25 cellular contexts compared by ENCODE assay signal in the genomic region with DNA sequence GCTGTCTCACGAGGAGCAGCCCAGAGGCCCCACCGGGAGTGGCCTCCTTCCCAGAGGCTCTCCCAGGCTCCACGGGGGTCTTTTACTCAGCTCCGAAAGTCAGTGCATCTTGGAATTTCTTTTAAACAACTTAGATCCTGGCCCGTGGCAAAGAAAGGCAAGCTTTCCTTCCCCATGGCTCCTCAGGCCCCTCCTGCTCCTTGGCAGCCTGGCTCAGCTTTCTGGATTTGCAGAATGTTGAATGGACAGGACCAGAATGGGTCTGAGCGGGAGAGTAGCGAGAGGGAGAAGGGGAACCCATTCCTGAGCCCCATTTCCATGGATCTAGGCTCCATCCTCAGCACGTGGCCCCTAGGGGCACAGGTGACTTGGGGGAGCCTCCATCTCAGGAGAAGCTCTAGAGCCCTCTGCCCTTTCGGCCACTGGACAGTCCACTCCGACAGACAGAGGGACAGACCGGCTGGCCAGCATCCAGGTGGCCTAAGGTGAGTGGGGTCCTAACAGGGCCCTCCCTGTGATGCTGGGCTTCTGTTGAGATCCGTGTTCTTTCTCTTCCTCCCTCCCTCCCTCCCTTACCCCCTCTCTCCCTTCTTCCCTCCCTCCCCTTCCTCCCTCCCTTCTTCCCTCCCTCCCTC.
DNase-seq lines count a peak whose midpoint lies in the region; ATAC-seq, FAIRE-seq and TF ChIP-seq lines count a peak whose summit lies in the region.
"Had no signal": no experiment of that assay in that cellular context is flagged by ENCODE, and none has a peak within 500 bp of the region (broad histone marks: within the 10 kb centered on the region; RNA-seq: fewer than 3 reads in every experiment).

No MANE protein-coding gene starts in this region.

- no peak overlapping the region for H3K4me2 ChIP-seq in H1 (ENCODE audit: insufficient read depth in 1 of 2, low read depth in 2 of 2, low read length in 2 of 2)
- H3K4me2 ChIP-seq: BLaER1 had no signal

- H3K27me3 Mint-ChIP-seq in activated CD8-positive, alpha-beta T cell treated with anti-CD3 and anti-CD28 coated beads, Interleukin-2, amount 10 ng/mL, durations not matched to agents 7 days and 5 days (ENCODE audit: low read depth), result no peaks in the 10 kb centered on the region
- H3K27me3 Mint-ChIP-seq in activated CD8-positive, alpha-beta T cell treated with anti-CD3 and anti-CD28 coated beads for 36 hours, result peaks cover 14% of the 10 kb centered on the region
- H3K27me3 Mint-ChIP-seq in type B pancreatic cell, result peaks cover 67% of the 10 kb centered on the region

- no peak overlapping the region for H3K4ac ChIP-seq in H1 (replicated peaks; ENCODE audit: insufficient read length, low read depth, low read length)

- H3K14ac ChIP-seq in H1 (ENCODE audit: insufficient read length), result no peak overlapping the region

- H3K18ac ChIP-seq in H1 (ENCODE audit: extremely low read depth, low read length), result no peak overlapping the region

- no peaks in the 10 kb centered on the region for H3K36me3 ChIP-seq in H1 (ENCODE audit: control insufficient read depth in 2 of 4, insufficient read depth in 4 of 4, low read length in 3 of 4)
- H3K36me3 ChIP-seq: BLaER1, HAP-1 had no signal

- CTCF ChIA-PET in activated CD8-positive, alpha-beta T cell treated with anti-CD3 and anti-CD28 coated beads, Interleukin-2, amount 10 ng/mL, durations not matched to agents 7 days and 5 days (lab: Charles Lee), result no interaction called here
- CTCF ChIA-PET in activated CD8-positive, alpha-beta T cell treated with anti-CD3 and anti-CD28 coated beads for 36 hours (lab: Charles Lee), result no interaction called here
- CTCF ChIA-PET in H1 (lab: Charles Lee; ENCODE audit: partially characterized antibody), result interaction anchor here (0.9 to 1.2 kb wide), 4 partner anchors 11 to 106 kb away, joined by 3 to 4 read pairs (median 4); no protein-coding TSS in a partner anchor

- TF ChIP-seq CTCF in activated CD8-positive, alpha-beta T cell treated with anti-CD3 and anti-CD28 coated beads for 36 hours (IDR thresholded peaks at IDR 0.05), result no peak
- no peak for TF ChIP-seq CTCF in H1 (IDR thresholded peaks at IDR 0.05; ENCODE audit: control extremely low read depth in 1 of 3, insufficient read depth in 1 of 3, low read depth in 1 of 3, low read length in 3 of 3)
- TF ChIP-seq CTCF in type B pancreatic cell (conservative IDR thresholded peaks at IDR 0.05), result no peak

- no peak overlapping the region for H3K56ac ChIP-seq in H1 (replicated peaks; ENCODE audit: insufficient read length, low read depth, low read length)

- H4K20me1 ChIP-seq in H1 (replicated peaks in 1 of 2; ENCODE audit: control insufficient read depth in 1 of 2, insufficient read depth in 2 of 2, low read length in 2 of 2), result peaks cover 0 to 3% of the 10 kb centered on the region in 2 experiments
- H4K20me1 ChIP-seq: BLaER1 had no signal

- 0 out of 2 replicates have a peak overlapping the region, but pooled peaks have one; percentile 50 for H2BK12ac ChIP-seq in H1 (ENCODE audit: low read depth, low read length)

- no peak overlapping the region for H3K4me3 ChIP-seq in H1 (ENCODE audit: extremely low read depth in 1 of 4, insufficient read depth in 2 of 4, low read depth in 3 of 4, low read length in 4 of 4)
- H3K4me3 ChIP-seq: BLaER1, GM23248, HAP-1 had no signal

- H2AK5ac ChIP-seq in H1 (ENCODE audit: low read depth, low read length), result no peak overlapping the region

- H3K9ac ChIP-seq in H1 (replicated peaks in 1 of 4; ENCODE audit: extremely low read depth in 1 of 4, low read depth in 3 of 4, low read length in 3 of 4), result no peak overlapping the region
- H3K9ac ChIP-seq: BLaER1, GM23248 had no signal

- H2AFZ ChIP-seq in H1 (ENCODE audit: low read length), result no peak overlapping the region
- H2AFZ ChIP-seq: GM23248 had no signal

- H3K36me3 Mint-ChIP-seq in activated CD8-positive, alpha-beta T cell treated with anti-CD3 and anti-CD28 coated beads, Interleukin-2, amount 10 ng/mL, durations not matched to agents 7 days and 5 days (ENCODE audit: low read depth), result no peaks in the 10 kb centered on the region
- no peaks in the 10 kb centered on the region for H3K36me3 Mint-ChIP-seq in activated CD8-positive, alpha-beta T cell treated with anti-CD3 and anti-CD28 coated beads for 36 hours (ENCODE audit: low read depth)
- no peaks in the 10 kb centered on the region for H3K36me3 Mint-ChIP-seq in type B pancreatic cell
- H3K36me3 Mint-ChIP-seq: CD4-positive, CD25-positive, alpha-beta regulatory T cell had no signal

- 88% methylated on average over 11 of the region's 12 CpGs; no CpG with 5 or more reads in 1 of the 2 experiments for WGBS in H1 (ENCODE audit: extremely low coverage in 1 of 2, insufficient coverage in 1 of 2, insufficient read length in 1 of 2, insufficient replicate concordance in 2 of 2, low coverage in 1 of 2, low lambda C conversion rate in 2 of 2, missing lambda C conversion rate in 1 of 2), 2 experiments

- no peak overlapping the region for H3K23ac ChIP-seq in H1 (ENCODE audit: insufficient read length)

- intact Hi-C loops in activated CD8-positive, alpha-beta T cell treated with anti-CD3 and anti-CD28 coated beads for 36 hours (cut with micrococcal nuclease), result no loop called here

- no peak overlapping the region for H3K27ac Mint-ChIP-seq in activated CD8-positive, alpha-beta T cell treated with anti-CD3 and anti-CD28 coated beads, Interleukin-2, amount 10 ng/mL, durations not matched to agents 7 days and 5 days
- H3K27ac Mint-ChIP-seq in activated CD8-positive, alpha-beta T cell treated with anti-CD3 and anti-CD28 coated beads for 36 hours, result no peak overlapping the region
- no peak overlapping the region for H3K27ac Mint-ChIP-seq in type B pancreatic cell
- H3K27ac Mint-ChIP-seq: HFFc6 had no signal

- no peak for TF ChIP-seq RAD21 in H1 (IDR thresholded peaks at IDR 0.05 in 1 of 2, conservative IDR thresholded peaks at IDR 0.05 in 1 of 2; ENCODE audit: low read depth in 2 of 2, low read length in 2 of 2)

- no peaks in the 10 kb centered on the region for H3K4me1 ChIP-seq in H1 (replicated peaks in 1 of 4; ENCODE audit: control insufficient read depth in 3 of 4, insufficient read depth in 4 of 4, low read length in 3 of 4)
- H3K4me1 ChIP-seq: HAP-1 had no signal

- TF ChIP-seq POLR2A in H1 (IDR thresholded peaks at IDR 0.05; ENCODE audit: control extremely low read depth in 1 of 2, low read depth in 2 of 2, low read length in 2 of 2), result no peak

- ATAC-seq in activated CD8-positive, alpha-beta T cell treated with anti-CD3 and anti-CD28 coated beads, Interleukin-2, amount 10 ng/mL, durations not matched to agents 7 days and 5 days, result no peak
- ATAC-seq in activated CD8-positive, alpha-beta T cell treated with anti-CD3 and anti-CD28 coated beads for 36 hours, result no peak
- no peak for ATAC-seq in HG02885 (IDR thresholded peaks at IDR 0.05; ENCODE audit: poor library complexity, unreplicated experiment)
- ATAC-seq: SK-N-SH treated with all-trans-retinoic acid at 6 μM for 48 hours had no signal

- H2BK5ac ChIP-seq in H1 (ENCODE audit: low read depth, low read length), result no peak overlapping the region

- peaks cover 9% of the 10 kb centered on the region; the same call in 1 of the 2 replicates for H3K23me2 ChIP-seq in H1 (ENCODE audit: low read depth, low read length)

- no peak overlapping the region for H2BK15ac ChIP-seq in H1 (ENCODE audit: low read length)

- POLR2A ChIA-PET in activated CD8-positive, alpha-beta T cell treated with anti-CD3 and anti-CD28 coated beads, Interleukin-2, amount 10 ng/mL, durations not matched to agents 7 days and 5 days (lab: Charles Lee), result no interaction called here
- POLR2A ChIA-PET in activated CD8-positive, alpha-beta T cell treated with anti-CD3 and anti-CD28 coated beads for 36 hours (lab: Charles Lee), result no interaction called here
- POLR2A ChIA-PET in H1 (lab: Charles Lee; ENCODE audit: partially characterized antibody), result interaction anchor here (1.5 kb wide), 1 partner anchor 35 kb away, joined by 5 read pairs; no protein-coding TSS in a partner anchor

- peak overlapping the region; percentile 54 for H4K91ac ChIP-seq in H1 (replicated peaks; ENCODE audit: insufficient read length, low read length)

- no peaks in the 10 kb centered on the region for H3K79me1 ChIP-seq in H1 (ENCODE audit: low read depth, low read length)

- H2BK120ac ChIP-seq in H1 (replicated peaks; ENCODE audit: low read depth, low read length), result no peak overlapping the region

- H2BK20ac ChIP-seq in H1 (ENCODE audit: low read length), result no peak overlapping the region

- DNase-seq in activated CD8-positive, alpha-beta T cell treated with anti-CD3 and anti-CD28 coated beads, Interleukin-2, amount 10 ng/mL, durations not matched to agents 7 days and 5 days, result peak; percentile 6
- no peak for DNase-seq in activated CD8-positive, alpha-beta T cell treated with anti-CD3 and anti-CD28 coated beads for 36 hours
- peak; percentile 1 for DNase-seq in RPMI8226
- DNase-seq in H1 (ENCODE audit: low read depth in 1 of 2, low spot score in 2 of 2), result no peak
- peak; percentile 55 for DNase-seq in type B pancreatic cell (ENCODE audit: extremely low spot score, unreplicated experiment)
- DNase-seq in amniotic stem cell (lab: John Stamatoyannopoulos, UW), result no peak
- no peak for DNase-seq in DMS53 treated with DMSO at 0.1 percent for 48 hours (lab: John Stamatoyannopoulos, UW; ENCODE audit: unreplicated experiment)
- DNase-seq: 8988T; ACHN; CD4-positive, CD25-positive, alpha-beta regulatory T cell; GM23248; HFFc6; Kasumi-1; MV-4-11; NCI-H1105; NCI-H1436 treated with DMSO at 0.1 percent for 48 hours; NCI-H187 treated with DMSO at 0.1 percent for 48 hours; NCI-H524; NCI-H774 had no signal

- no peak for TF ChIP-seq EP300 in H1 (IDR thresholded peaks at IDR 0.05; ENCODE audit: borderline replicate concordance in 1 of 2, low read depth in 2 of 2, low read length in 2 of 2)

- no peak for FAIRE-seq in H1 (lab: Jason Lieb, UNC)
- FAIRE-seq: RCC 7860 had no signal

- H4K5ac ChIP-seq in H1 (ENCODE audit: insufficient read length, low read depth, low read length), result no peak overlapping the region

- H3K4me3 Mint-ChIP-seq in activated CD8-positive, alpha-beta T cell treated with anti-CD3 and anti-CD28 coated beads, Interleukin-2, amount 10 ng/mL, durations not matched to agents 7 days and 5 days, result no peak overlapping the region
- H3K4me3 Mint-ChIP-seq in activated CD8-positive, alpha-beta T cell treated with anti-CD3 and anti-CD28 coated beads for 36 hours, result no peak overlapping the region
- H3K4me3 Mint-ChIP-seq in type B pancreatic cell, result no peak overlapping the region
- H3K4me3 Mint-ChIP-seq: HFFc6 had no signal

- no peaks in the 10 kb centered on the region for H3K9me3 ChIP-seq in H1 (ENCODE audit: insufficient read depth in 2 of 2, low read depth in 1 of 2, low read length in 1 of 2)
- H3K9me3 ChIP-seq: BLaER1, HAP-1 had no signal

- H3K27ac ChIP-seq in H1 (ENCODE audit: low read depth, low read length), result no peak overlapping the region
- H3K27ac ChIP-seq: BLaER1, GM23248, HL-60 had no signal

- H3K4me1 Mint-ChIP-seq in activated CD8-positive, alpha-beta T cell treated with anti-CD3 and anti-CD28 coated beads, Interleukin-2, amount 10 ng/mL, durations not matched to agents 7 days and 5 days (ENCODE audit: low read depth), result no peaks in the 10 kb centered on the region
- H3K4me1 Mint-ChIP-seq in activated CD8-positive, alpha-beta T cell treated with anti-CD3 and anti-CD28 coated beads for 36 hours (ENCODE audit: low read depth), result no peaks in the 10 kb centered on the region
- H3K4me1 Mint-ChIP-seq in type B pancreatic cell (ENCODE audit: unreplicated experiment), result no peaks in the 10 kb centered on the region
- H3K4me1 Mint-ChIP-seq: CD4-positive, CD25-positive, alpha-beta regulatory T cell had no signal

- no peak overlapping the region for H4K8ac ChIP-seq in H1 (ENCODE audit: extremely low read depth, insufficient read depth, low read length)

- H3K27me3 ChIP-seq in H1 (replicated peaks in 1 of 4; ENCODE audit: control insufficient read depth in 3 of 4, extremely low read depth in 1 of 4, insufficient read depth in 3 of 4, low read length in 3 of 4), result no peaks in the 10 kb centered on the region; a peak in 1 of 7 replicates
- H3K27me3 ChIP-seq: BLaER1 had no signal

- H3K79me2 ChIP-seq in H1 (ENCODE audit: control insufficient read depth in 1 of 2, insufficient read depth in 2 of 2, low read length in 2 of 2), result no peaks in the 10 kb centered on the region

- no peaks in the 10 kb centered on the region for H3K9me3 Mint-ChIP-seq in activated CD8-positive, alpha-beta T cell treated with anti-CD3 and anti-CD28 coated beads, Interleukin-2, amount 10 ng/mL, durations not matched to agents 7 days and 5 days (ENCODE audit: insufficient read depth)
- no peaks in the 10 kb centered on the region for H3K9me3 Mint-ChIP-seq in activated CD8-positive, alpha-beta T cell treated with anti-CD3 and anti-CD28 coated beads for 36 hours
- H3K9me3 Mint-ChIP-seq in type B pancreatic cell, result no peaks in the 10 kb centered on the region

Comparison
In these comparisons a context has a peak if more than half of its experiments do, and no peak if none do; other contexts are left out.
1. DNase-seq: peak in activated CD8-positive, alpha-beta T cell treated with anti-CD3 and anti-CD28 coated beads, Interleukin-2, amount 10 ng/mL, durations not matched to agents 7 days and 5 days (single experiment), RPMI8226 (single experiment) and type B pancreatic cell (single experiment); none in activated CD8-positive, alpha-beta T cell treated with anti-CD3 and anti-CD28 coated beads for 36 hours (single experiment), H1 (0 of 2), amniotic stem cell (single experiment) and DMS53 treated with DMSO at 0.1 percent for 48 hours (single experiment).